Comparison of ENCODE assay signal across 16 cellular contexts in the genomic region with DNA sequence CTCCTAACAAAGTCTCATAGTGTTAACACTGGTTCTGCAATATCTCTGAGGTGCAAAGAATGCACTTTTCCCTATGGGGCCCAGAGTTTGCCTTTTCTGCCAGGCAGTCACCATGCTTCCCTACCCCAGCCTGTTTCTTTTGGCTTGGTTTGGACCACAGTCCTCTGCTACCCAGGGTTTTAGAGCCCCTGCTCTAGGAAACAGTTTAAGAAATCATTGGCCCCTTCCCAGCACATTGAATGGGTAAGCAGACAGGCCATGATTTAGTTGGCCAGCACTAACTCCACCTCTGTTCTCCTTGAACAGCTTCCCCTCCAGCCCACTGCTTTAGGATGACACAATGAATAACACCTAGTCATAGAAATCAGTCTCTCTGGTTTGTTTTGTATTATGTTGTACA.
DNase-seq lines count a peak whose midpoint lies in the region; ATAC-seq and TF ChIP-seq lines count a peak whose summit lies in the region.
"Had no signal": no experiment of that assay in that cellular context is flagged by ENCODE, and none has a peak within 500 bp of the region (broad histone marks: within the 10 kb centered on the region; RNA-seq: fewer than 3 reads in every experiment).

No MANE protein-coding gene starts in this region.

- H3K4me3 Mint-ChIP-seq in HFFc6: no peak overlapping the region
- no peak overlapping the region for H3K4me3 Mint-ChIP-seq in central memory CD8-positive, alpha-beta T cell
- H3K4me3 Mint-ChIP-seq in naive thymus-derived CD8-positive, alpha-beta T cell: no peak overlapping the region
- H3K4me3 Mint-ChIP-seq: B cell, IgD-negative memory B cell had no signal

- no peak overlapping the region for H3K4me3 ChIP-seq in A673 (ENCODE audit: low read depth, low read length, poor library complexity, severe bottlenecking)
- H3K4me3 ChIP-seq: lower lobe of right lung, uterus had no signal

- peaks cover 9% of the 10 kb centered on the region for H3K36me3 Mint-ChIP-seq in HFFc6 (ENCODE audit: low read depth)
- H3K36me3 Mint-ChIP-seq in central memory CD8-positive, alpha-beta T cell (ENCODE audit: insufficient read depth): peaks cover 24% of the 10 kb centered on the region
- H3K36me3 Mint-ChIP-seq in naive thymus-derived CD8-positive, alpha-beta T cell: peaks cover 0 to 49% (median 2%) of the 10 kb centered on the region in 3 donors

- no peaks in the 10 kb centered on the region for H3K27me3 ChIP-seq in A673 (replicated peaks; ENCODE audit: insufficient read depth, low read depth, low read length, poor library complexity)
- H3K27me3 ChIP-seq: uterus had no signal

- TF ChIP-seq CTCF in A673 (conservative IDR thresholded peaks at IDR 0.05; ENCODE audit: low read depth, low read length) (no peak), HFFc6 (IDR thresholded peaks at IDR 0.05) (no peak)

- DNase-seq in A673 (ENCODE audit: low spot score): no peak
- DNase-seq in HFFc6: no peak
- DNase-seq in central memory CD8-positive, alpha-beta T cell (ENCODE audit: low spot score in 2 of 2): no peak
- DNase-seq in naive thymus-derived CD8-positive, alpha-beta T cell: no peak
- DNase-seq in GOT3 (lab: John Stamatoyannopoulos, UW): no peak
- no peak for DNase-seq in effector CD8-positive, alpha-beta T cell (lab: John Stamatoyannopoulos, UW)
- DNase-seq: activated T-cell treated with anti-CD3 and anti-CD28 coated beads, Interleukin-2, amount 50 U/mL, for 48 hours; hypothalamus; lower lobe of right lung; NCI-H1436; NCI-H510A; uterus had no signal

- peaks cover 52% of the 10 kb centered on the region for H3K4me1 Mint-ChIP-seq in HFFc6 (ENCODE audit: low read depth)
- no peaks in the 10 kb centered on the region for H3K4me1 Mint-ChIP-seq in central memory CD8-positive, alpha-beta T cell
- H3K4me1 Mint-ChIP-seq in naive thymus-derived CD8-positive, alpha-beta T cell: peaks cover 11 to 23% (median 14%) of the 10 kb centered on the region in 4 donors

- intact Hi-C loops in A673 (cut with micrococcal nuclease; ENCODE audit: unreplicated experiment): loop anchor here (5.0 to 10.0 kb wide), 4 partner anchors 125 to 630 kb away; partner anchors contain the start of genes DCAF12 and MYORG

- H3K9me3 ChIP-seq in A673 (ENCODE audit: low read depth, low read length, poor library complexity, severe bottlenecking): no peaks in the 10 kb centered on the region
- H3K9me3 ChIP-seq: lower lobe of right lung, uterus had no signal

- H3K4me1 ChIP-seq in A673 (ENCODE audit: insufficient read depth, low read length, poor library complexity, severe bottlenecking): no peaks in the 10 kb centered on the region

- peak overlapping the region; percentile 16; the same call in 1 of the 2 replicates for H3K27ac Mint-ChIP-seq in HFFc6
- peak overlapping the region; percentile 13 for H3K27ac Mint-ChIP-seq in central memory CD8-positive, alpha-beta T cell (ENCODE audit: low read depth)
- peak overlapping the region in 6 of 10 donors; percentile 33 to 75 (median 62) for H3K27ac Mint-ChIP-seq in naive thymus-derived CD8-positive, alpha-beta T cell
- H3K27ac Mint-ChIP-seq: B cell, IgD-negative memory B cell had no signal

- peaks cover 67% of the 10 kb centered on the region for H3K36me3 ChIP-seq in A673 (ENCODE audit: insufficient read depth, low read length, poor library complexity, severe bottlenecking)
- H3K36me3 ChIP-seq: uterus had no signal

- no peak overlapping the region for H3K27ac ChIP-seq in A673 (ENCODE audit: low read depth, low read length, poor library complexity, severe bottlenecking)

- H3K9me3 Mint-ChIP-seq in HFFc6: no peaks in the 10 kb centered on the region
- H3K9me3 Mint-ChIP-seq in central memory CD8-positive, alpha-beta T cell: no peaks in the 10 kb centered on the region
- no peaks in the 10 kb centered on the region for H3K9me3 Mint-ChIP-seq in naive thymus-derived CD8-positive, alpha-beta T cell
- H3K9me3 Mint-ChIP-seq: IgD-negative memory B cell had no signal

- ATAC-seq in central memory CD8-positive, alpha-beta T cell (replicated peaks; ENCODE audit: extremely low read depth, poor library complexity, severe bottlenecking): no peak
- no peak for ATAC-seq in naive thymus-derived CD8-positive, alpha-beta T cell
- no peak for ATAC-seq in HG03439 (IDR thresholded peaks at IDR 0.05; ENCODE audit: unreplicated experiment)
- no peak for ATAC-seq in HG02870 (IDR thresholded peaks at IDR 0.05; ENCODE audit: unreplicated experiment)

- TSS peak; percentile 37 for BruUV-seq in A673 (replicated peaks; lab: Mats Ljungman, UMichigan)

- POLR2A ChIA-PET in A673 (lab: Charles Lee; ENCODE audit: low non-redundant PET): no interaction called here
- POLR2A ChIA-PET in naive thymus-derived CD8-positive, alpha-beta T cell (lab: Charles Lee): interaction anchor here (0.6 to 0.9 kb wide), 2 partner anchors 60 to 128 kb away, joined by 3 to 4 read pairs; no protein-coding TSS in a partner anchor

- CTCF ChIA-PET in A673 (lab: Charles Lee): interaction anchor here (0.6 to 3.1 kb wide), 3 partner anchors 143 to 628 kb away, joined by 3 to 29 read pairs (median 3); no protein-coding TSS in a partner anchor

- peaks cover 4% of the 10 kb centered on the region for H3K27me3 Mint-ChIP-seq in HFFc6 (ENCODE audit: insufficient read depth)
- no peaks in the 10 kb centered on the region for H3K27me3 Mint-ChIP-seq in central memory CD8-positive, alpha-beta T cell
- no peaks in the 10 kb centered on the region for H3K27me3 Mint-ChIP-seq in naive thymus-derived CD8-positive, alpha-beta T cell
- H3K27me3 Mint-ChIP-seq: B cell, IgD-negative memory B cell had no signal
